Comparison of ENCODE assay signal across 20 cellular contexts in the genomic region with DNA sequence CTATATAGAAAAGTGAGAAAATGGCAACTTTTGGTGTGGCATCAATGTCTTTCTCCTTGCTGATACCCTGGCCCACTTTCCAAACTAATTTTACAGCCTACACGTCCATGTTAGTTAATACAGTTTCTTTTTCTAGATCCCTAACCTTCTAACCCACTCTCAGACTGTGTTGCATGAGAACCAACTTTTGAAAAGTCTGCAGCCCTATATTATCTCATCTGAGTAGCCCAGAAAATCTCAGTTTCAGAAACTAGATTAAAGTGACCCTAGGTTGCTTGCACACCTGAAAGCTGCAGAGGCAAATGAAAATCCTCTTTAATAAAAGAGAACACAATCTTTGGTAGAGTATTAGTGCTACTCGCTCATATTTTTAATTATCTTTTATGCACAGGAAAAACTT.
DNase-seq lines count a peak whose midpoint lies in the region; ATAC-seq and TF ChIP-seq lines count a peak whose summit lies in the region.
"Had no signal": no experiment of that assay in that cellular context is flagged by ENCODE, and none has a peak within 500 bp of the region (broad histone marks: within the 10 kb centered on the region; RNA-seq: fewer than 3 reads in every experiment).

No MANE protein-coding gene starts in this region.

- TF ChIP-seq CTCF in mucosa of descending colon (IDR thresholded peaks at IDR 0.05) (no peak), omental fat pad (IDR thresholded peaks at IDR 0.05) (no peak)

- peaks cover 7% of the 10 kb centered on the region for H3K4me1 ChIP-seq in mucosa of descending colon (ENCODE audit: low read depth)
- H3K4me1 ChIP-seq: right atrium auricular region had no signal

- intact Hi-C loops in mucosa of descending colon (cut with DNase I, micrococcal nuclease): no loop called here

- no peaks in the 10 kb centered on the region for H3K36me3 ChIP-seq in mucosa of descending colon (ENCODE audit: low read depth)
- H3K36me3 ChIP-seq: right atrium auricular region, thoracic aorta, WERI-Rb-1 had no signal

- no peak overlapping the region for H3K4me3 ChIP-seq in mucosa of descending colon
- H3K4me3 ChIP-seq: K562, PC-9, right atrium auricular region, thoracic aorta had no signal

- ATAC-seq in GM18498 (IDR thresholded peaks at IDR 0.05; ENCODE audit: unreplicated experiment): peak; percentile 89
- ATAC-seq in GM19452 (IDR thresholded peaks at IDR 0.05; ENCODE audit: unreplicated experiment): peak; percentile 58
- ATAC-seq in HG02678 (IDR thresholded peaks at IDR 0.05; ENCODE audit: unreplicated experiment): peak; percentile 88
- peak; percentile 59 for ATAC-seq in HG03280 (IDR thresholded peaks at IDR 0.05; ENCODE audit: unreplicated experiment)
- ATAC-seq in mucosa of descending colon: no peak
- no peak for ATAC-seq in omental fat pad (ENCODE audit: low FRiP score)
- ATAC-seq: K562 had no signal

- H3K9me3 ChIP-seq in mucosa of descending colon: peaks cover 5% of the 10 kb centered on the region
- H3K9me3 ChIP-seq: thoracic aorta had no signal

- DNase-seq in NCI-H2171 treated with DMSO at 0.1 percent for 48 hours (lab: John Stamatoyannopoulos, UW): no peak
- DNase-seq in mucosa of descending colon: no peak
- DNase-seq in epidermal melanocyte (ENCODE audit: insufficient read length, low spot score): no peak
- no peak for DNase-seq in omental fat pad (ENCODE audit: low spot score)
- DNase-seq: activated CD4-positive, alpha-beta T cell treated with anti-CD3 and anti-CD28 coated beads, Interleukin-2, amount 50 U/mL, for 48 hours; activated T-cell treated with anti-CD3 and anti-CD28 coated beads, Interleukin-2, amount 50 U/mL, for 1 hour; glutamatergic neuron; NCI-H1105 treated with DMSO at 0.1 percent for 48 hours; NCI-H2107; NCI-H69; nucleus accumbens; PC-9; WERI-Rb-1 had no signal

Comparison
In these comparisons a context has a peak if more than half of its experiments do, and no peak if none do; other contexts are left out.
1. ATAC-seq: peak in GM18498 (single experiment), GM19452 (single experiment), HG02678 (single experiment) and HG03280 (single experiment); none in mucosa of descending colon (single experiment) and omental fat pad (single experiment).